In genomic region chr11:80595011-80595410, GRCh38 we compare ENCODE assay signal across 16 cellular contexts.
DNase-seq lines count a peak whose midpoint lies in the region; ATAC-seq and TF ChIP-seq lines count a peak whose summit lies in the region.
"Had no signal": no experiment of that assay in that cellular context is flagged by ENCODE, and none has a peak within 500 bp of the region (broad histone marks: within the 10 kb centered on the region; RNA-seq: fewer than 3 reads in every experiment).

No MANE protein-coding gene starts in this region.

- no peaks in the 10 kb centered on the region for H3K36me3 ChIP-seq in trophoblast cell (ENCODE audit: control insufficient read depth in 1 of 2, insufficient read depth in 2 of 2, low read length in 2 of 2)
- H3K36me3 ChIP-seq: BLaER1 treated with 17β-estradiol and CSF1 and Interleukin-3, amounts not matched to agents 10 nM and 100 nM; Peyer's patch; prostate gland had no signal

- H3K4me2 ChIP-seq in trophoblast cell (ENCODE audit: low read length) = no peak overlapping the region

- H3K9ac ChIP-seq in trophoblast cell (ENCODE audit: low read length) = no peak overlapping the region
- H3K9ac ChIP-seq: BLaER1 treated with 17β-estradiol and CSF1 and Interleukin-3, amounts not matched to agents 10 nM and 100 nM had no signal

- no peaks in the 10 kb centered on the region for H3K9me3 ChIP-seq in trophoblast cell (ENCODE audit: insufficient read depth, low read depth, low read length)
- H3K9me3 ChIP-seq: BLaER1 treated with 17β-estradiol and CSF1 and Interleukin-3, amounts not matched to agents 10 nM and 100 nM; Peyer's patch; prostate gland had no signal

- no peak overlapping the region for H2BK12ac ChIP-seq in trophoblast cell (ENCODE audit: low read length)

- H2AFZ ChIP-seq in trophoblast cell (ENCODE audit: insufficient read depth, low read length, poor library complexity) = no peak overlapping the region

- H4K8ac ChIP-seq in trophoblast cell (ENCODE audit: low read depth, low read length) = no peak overlapping the region

- no peak overlapping the region for H2BK120ac ChIP-seq in trophoblast cell (ENCODE audit: insufficient read depth, low read length, poor library complexity)

- ATAC-seq in GM18907 (IDR thresholded peaks at IDR 0.05; ENCODE audit: unreplicated experiment) = no peak
- ATAC-seq: activated T-cell treated with anti-CD3 and anti-CD28 coated beads, Interleukin-2, amount 50 U/mL, for 72 hours had no signal

- no CpG with 5 or more reads among the region's 4 CpGs for WGBS in trophoblast cell (ENCODE audit: extremely low coverage, insufficient coverage, insufficient read length)

- no peaks in the 10 kb centered on the region for H3K4me1 ChIP-seq in trophoblast cell (ENCODE audit: control insufficient read depth in 1 of 2, insufficient read depth in 2 of 2, low read length in 2 of 2)
- H3K4me1 ChIP-seq: prostate gland had no signal

- no peak overlapping the region for H4K91ac ChIP-seq in trophoblast cell (ENCODE audit: low read depth, low read length)

- TF ChIP-seq CTCF in fibroblast of mammary gland (conservative IDR thresholded peaks at IDR 0.05; ENCODE audit: control insufficient read depth, insufficient read depth, low read depth, low read length) = no peak

- H3K27me3 ChIP-seq in trophoblast cell (ENCODE audit: insufficient read depth, low read length) = no peaks in the 10 kb centered on the region
- H3K27me3 ChIP-seq: BLaER1 treated with 17β-estradiol and CSF1 and Interleukin-3, amounts not matched to agents 10 nM and 100 nM; Peyer's patch had no signal

- H4K12ac ChIP-seq in trophoblast cell (ENCODE audit: low read depth, low read length) = no peak overlapping the region

- no peak overlapping the region for H3K4me3 ChIP-seq in fibroblast of mammary gland (ENCODE audit: control insufficient read depth, low read depth, low read length)
- H3K4me3 ChIP-seq in trophoblast cell (ENCODE audit: low read depth, low read length) = no peak overlapping the region
- H3K4me3 ChIP-seq: BLaER1 treated with 17β-estradiol and CSF1 and Interleukin-3, amounts not matched to agents 10 nM and 100 nM; Peyer's patch; prostate gland had no signal

- no peaks in the 10 kb centered on the region for H3K79me2 ChIP-seq in trophoblast cell (ENCODE audit: control insufficient read depth, insufficient read depth, low read length, poor library complexity)

- H2AK5ac ChIP-seq in trophoblast cell (ENCODE audit: low read length) = no peak overlapping the region

- DNase-seq in HS-5 (ENCODE audit: low read depth) = peak; percentile 59
- peak; percentile 52 to 85 for DNase-seq in SW 1271 (lab: John Stamatoyannopoulos, UW)
- peak; percentile 1 for DNase-seq in fibroblast of mammary gland (ENCODE audit: low read depth)
- DNase-seq in trophoblast cell = peak; percentile 17 to 67
- no peak for DNase-seq in SKM-1 treated with dmso at 0.1 percent for 144 hours (lab: John Stamatoyannopoulos, UW; ENCODE audit: unreplicated experiment)
- DNase-seq in kidney tubule cell (ENCODE audit: low spot score) = no peak
- DNase-seq: activated T-cell treated with anti-CD3 and anti-CD28 coated beads, Interleukin-2, amount 50 U/mL, for 72 hours; KG1; NCI-H1436; Peyer's patch; stimulated activated CD4-positive, alpha-beta T cell treated with anti-CD3 and anti-CD28 coated beads, Interleukin-1b, Interleukin-23, amount 100 ng/mL, for 48 hours; stimulated activated CD8-positive, alpha-beta memory T cell treated with anti-CD3 and anti-CD28 coated beads, Interleukin-4, amount 100 ng/mL, for 48 hours; T-helper 2 cell had no signal

- H3K14ac ChIP-seq in trophoblast cell (ENCODE audit: low read length) = no peak overlapping the region

- H3K27ac ChIP-seq in trophoblast cell (ENCODE audit: low read depth, low read length) = no peak overlapping the region
- H3K27ac ChIP-seq: Peyer's patch, prostate gland had no signal

- H3K23ac ChIP-seq in trophoblast cell (ENCODE audit: low read length) = no peak overlapping the region

- no peaks in the 10 kb centered on the region for H3K79me1 ChIP-seq in trophoblast cell (ENCODE audit: low read length)

- H2BK5ac ChIP-seq in trophoblast cell (ENCODE audit: low read depth, low read length, poor library complexity) = no peak overlapping the region

- H3K4ac ChIP-seq in trophoblast cell (ENCODE audit: low read depth, low read length) = no peak overlapping the region

- H3K18ac ChIP-seq in trophoblast cell (ENCODE audit: low read length) = no peak overlapping the region

Comparison
In these comparisons a context has a peak if more than half of its experiments do, and no peak if none do; other contexts are left out.
1. DNase-seq: peak in HS-5 (single experiment), SW 1271 (2 of 2), fibroblast of mammary gland (single experiment) and trophoblast cell (2 of 2); none in SKM-1 treated with dmso at 0.1 percent for 144 hours (single experiment) and kidney tubule cell (single experiment).